ENCODE assay signal across 1 cellular context in the genomic region with DNA sequence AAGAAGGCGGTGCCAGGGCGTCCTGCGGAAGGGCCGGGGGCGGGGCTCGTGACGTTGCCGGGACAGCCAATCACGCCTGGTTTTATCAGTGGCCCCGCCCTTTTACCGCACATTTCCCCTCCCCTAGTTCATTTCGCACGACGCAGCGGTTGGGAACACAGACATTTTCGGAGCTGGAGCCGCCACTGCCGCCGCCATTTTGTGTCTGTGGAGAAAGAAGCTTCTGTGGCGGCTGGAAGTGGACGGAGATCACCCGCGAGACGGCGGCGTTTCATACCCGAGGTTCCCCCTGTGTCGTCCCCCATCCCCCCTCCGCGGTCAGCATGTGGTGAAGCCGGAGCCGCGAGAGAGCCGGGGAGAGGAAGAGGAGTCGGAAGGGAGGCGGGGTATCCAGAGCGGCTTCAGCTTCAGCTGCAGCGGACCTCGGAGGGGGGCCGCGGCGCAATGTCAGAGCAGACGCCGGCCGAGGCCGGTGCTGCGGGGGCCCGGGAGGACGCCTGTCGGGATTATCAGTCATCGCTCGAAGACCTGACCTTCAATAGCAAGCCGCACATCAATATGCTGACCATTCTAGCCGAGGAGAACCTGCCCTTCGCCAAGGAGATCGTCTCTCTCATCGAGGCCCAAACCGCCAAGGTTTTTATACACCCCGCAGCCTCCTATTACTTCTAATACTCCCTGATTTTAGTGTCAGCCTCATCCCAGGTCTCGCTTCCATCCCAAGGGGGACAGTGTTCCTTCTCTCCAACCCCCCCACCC.
TF ChIP-seq lines count a peak whose summit lies in the region.

A gene with protein sequence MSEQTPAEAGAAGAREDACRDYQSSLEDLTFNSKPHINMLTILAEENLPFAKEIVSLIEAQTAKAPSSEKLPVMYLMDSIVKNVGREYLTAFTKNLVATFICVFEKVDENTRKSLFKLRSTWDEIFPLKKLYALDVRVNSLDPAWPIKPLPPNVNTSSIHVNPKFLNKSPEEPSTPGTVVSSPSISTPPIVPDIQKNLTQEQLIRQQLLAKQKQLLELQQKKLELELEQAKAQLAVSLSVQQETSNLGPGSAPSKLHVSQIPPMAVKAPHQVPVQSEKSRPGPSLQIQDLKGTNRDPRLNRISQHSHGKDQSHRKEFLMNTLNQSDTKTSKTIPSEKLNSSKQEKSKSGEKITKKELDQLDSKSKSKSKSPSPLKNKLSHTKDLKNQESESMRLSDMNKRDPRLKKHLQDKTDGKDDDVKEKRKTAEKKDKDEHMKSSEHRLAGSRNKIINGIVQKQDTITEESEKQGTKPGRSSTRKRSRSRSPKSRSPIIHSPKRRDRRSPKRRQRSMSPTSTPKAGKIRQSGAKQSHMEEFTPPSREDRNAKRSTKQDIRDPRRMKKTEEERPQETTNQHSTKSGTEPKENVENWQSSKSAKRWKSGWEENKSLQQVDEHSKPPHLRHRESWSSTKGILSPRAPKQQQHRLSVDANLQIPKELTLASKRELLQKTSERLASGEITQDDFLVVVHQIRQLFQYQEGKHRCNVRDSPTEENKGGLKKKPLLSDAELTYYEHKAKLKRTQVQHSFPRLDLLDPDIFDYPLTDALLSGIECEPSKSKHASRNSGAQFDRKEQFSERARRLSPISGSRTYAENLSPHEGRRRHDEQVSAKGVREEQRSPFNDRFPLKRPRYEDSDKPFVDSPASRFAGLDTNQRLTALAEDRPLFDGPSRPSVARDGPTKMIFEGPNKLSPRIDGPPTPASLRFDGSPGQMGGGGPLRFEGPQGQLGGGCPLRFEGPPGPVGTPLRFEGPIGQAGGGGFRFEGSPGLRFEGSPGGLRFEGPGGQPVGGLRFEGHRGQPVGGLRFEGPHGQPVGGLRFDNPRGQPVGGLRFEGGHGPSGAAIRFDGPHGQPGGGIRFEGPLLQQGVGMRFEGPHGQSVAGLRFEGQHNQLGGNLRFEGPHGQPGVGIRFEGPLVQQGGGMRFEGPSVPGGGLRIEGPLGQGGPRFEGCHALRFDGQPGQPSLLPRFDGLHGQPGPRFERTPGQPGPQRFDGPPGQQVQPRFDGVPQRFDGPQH (N-terminal part only) (plus strand): TSS at position 136 of the 759 bp plus-strand sequence. CDS start 309 bp downstream, at position 445.

TF ChIP-seq in K562, 482 proteins besides CTCF, POLR2A, EP300 and RAD21 (continued from another document and continues in another):
- TF ChIP-seq, protein P1, sequence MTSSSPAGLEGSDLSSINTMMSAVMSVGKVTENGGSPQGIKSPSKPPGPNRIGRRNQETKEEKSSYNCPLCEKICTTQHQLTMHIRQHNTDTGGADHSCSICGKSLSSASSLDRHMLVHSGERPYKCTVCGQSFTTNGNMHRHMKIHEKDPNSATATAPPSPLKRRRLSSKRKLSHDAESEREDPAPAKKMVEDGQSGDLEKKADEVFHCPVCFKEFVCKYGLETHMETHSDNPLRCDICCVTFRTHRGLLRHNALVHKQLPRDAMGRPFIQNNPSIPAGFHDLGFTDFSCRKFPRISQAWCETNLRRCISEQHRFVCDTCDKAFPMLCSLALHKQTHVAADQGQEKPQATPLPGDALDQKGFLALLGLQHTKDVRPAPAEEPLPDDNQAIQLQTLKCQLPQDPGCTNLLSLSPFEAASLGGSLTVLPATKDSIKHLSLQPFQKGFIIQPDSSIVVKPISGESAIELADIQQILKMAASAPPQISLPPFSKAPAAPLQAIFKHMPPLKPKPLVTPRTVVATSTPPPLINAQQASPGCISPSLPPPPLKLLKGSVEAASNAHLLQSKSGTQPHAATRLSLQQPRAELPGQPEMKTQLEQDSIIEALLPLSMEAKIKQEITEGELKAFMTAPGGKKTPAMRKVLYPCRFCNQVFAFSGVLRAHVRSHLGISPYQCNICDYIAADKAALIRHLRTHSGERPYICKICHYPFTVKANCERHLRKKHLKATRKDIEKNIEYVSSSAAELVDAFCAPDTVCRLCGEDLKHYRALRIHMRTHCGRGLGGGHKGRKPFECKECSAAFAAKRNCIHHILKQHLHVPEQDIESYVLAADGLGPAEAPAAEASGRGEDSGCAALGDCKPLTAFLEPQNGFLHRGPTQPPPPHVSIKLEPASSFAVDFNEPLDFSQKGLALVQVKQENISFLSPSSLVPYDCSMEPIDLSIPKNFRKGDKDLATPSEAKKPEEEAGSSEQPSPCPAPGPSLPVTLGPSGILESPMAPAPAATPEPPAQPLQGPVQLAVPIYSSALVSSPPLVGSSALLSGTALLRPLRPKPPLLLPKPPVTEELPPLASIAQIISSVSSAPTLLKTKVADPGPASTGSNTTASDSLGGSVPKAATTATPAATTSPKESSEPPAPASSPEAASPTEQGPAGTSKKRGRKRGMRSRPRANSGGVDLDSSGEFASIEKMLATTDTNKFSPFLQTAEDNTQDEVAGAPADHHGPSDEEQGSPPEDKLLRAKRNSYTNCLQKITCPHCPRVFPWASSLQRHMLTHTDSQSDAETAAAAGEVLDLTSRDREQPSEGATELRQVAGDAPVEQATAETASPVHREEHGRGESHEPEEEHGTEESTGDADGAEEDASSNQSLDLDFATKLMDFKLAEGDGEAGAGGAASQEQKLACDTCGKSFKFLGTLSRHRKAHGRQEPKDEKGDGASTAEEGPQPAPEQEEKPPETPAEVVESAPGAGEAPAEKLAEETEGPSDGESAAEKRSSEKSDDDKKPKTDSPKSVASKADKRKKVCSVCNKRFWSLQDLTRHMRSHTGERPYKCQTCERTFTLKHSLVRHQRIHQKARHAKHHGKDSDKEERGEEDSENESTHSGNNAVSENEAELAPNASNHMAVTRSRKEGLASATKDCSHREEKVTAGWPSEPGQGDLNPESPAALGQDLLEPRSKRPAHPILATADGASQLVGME (CRISPR knock-in tag; IDR thresholded peaks at IDR 0.05): no peak
- TF ChIP-seq HNRNPL (IDR thresholded peaks at IDR 0.05; ENCODE audit: low read depth, low read length) (no peak), ZNF707 (CRISPR knock-in tag; conservative IDR thresholded peaks at IDR 0.05) (no peak), NFYB (IDR thresholded peaks at IDR 0.05; ENCODE audit: extremely low read depth, insufficient read length) (peak; percentile 32), RBM15 (IDR thresholded peaks at IDR 0.05; ENCODE audit: insufficient read depth, low read length) (no peak), MTA3 (IDR thresholded peaks at IDR 0.05; ENCODE audit: borderline replicate concordance) (0 out of 2 replicates have a peak, but pooled peaks have one; percentile 15), ZNF75A (CRISPR knock-in tag; IDR thresholded peaks at IDR 0.05) (no peak), TAF9B (IDR thresholded peaks at IDR 0.05; ENCODE audit: partially characterized antibody) (peak; percentile 98), HSF4 (CRISPR knock-in tag; IDR thresholded peaks at IDR 0.05; ENCODE audit: borderline replicate concordance) (no peak), ETV1 (tag; conservative IDR thresholded peaks at IDR 0.05; ENCODE audit: low read depth) (no peak), ZNF778 (CRISPR knock-in tag; IDR thresholded peaks at IDR 0.05) (no peak), YBX1 (IDR thresholded peaks at IDR 0.05) (no peak), ZC3H8 (IDR thresholded peaks at IDR 0.05) (no peak), ZNF146 (CRISPR knock-in tag; IDR thresholded peaks at IDR 0.05; ENCODE audit: unreplicated experiment) (no peak), TCF7L2 (IDR thresholded peaks at IDR 0.05; ENCODE audit: low read depth, low read length) (no peak), ZNF644 (tag; IDR thresholded peaks at IDR 0.05; ENCODE audit: low read depth) (peak; percentile 38; the same call in 1 of the 2 replicates), XRCC3 (IDR thresholded peaks at IDR 0.05) (no peak), SNIP1 (IDR thresholded peaks at IDR 0.05; ENCODE audit: low read depth) (no peak)
- TF ChIP-seq, protein P2, sequence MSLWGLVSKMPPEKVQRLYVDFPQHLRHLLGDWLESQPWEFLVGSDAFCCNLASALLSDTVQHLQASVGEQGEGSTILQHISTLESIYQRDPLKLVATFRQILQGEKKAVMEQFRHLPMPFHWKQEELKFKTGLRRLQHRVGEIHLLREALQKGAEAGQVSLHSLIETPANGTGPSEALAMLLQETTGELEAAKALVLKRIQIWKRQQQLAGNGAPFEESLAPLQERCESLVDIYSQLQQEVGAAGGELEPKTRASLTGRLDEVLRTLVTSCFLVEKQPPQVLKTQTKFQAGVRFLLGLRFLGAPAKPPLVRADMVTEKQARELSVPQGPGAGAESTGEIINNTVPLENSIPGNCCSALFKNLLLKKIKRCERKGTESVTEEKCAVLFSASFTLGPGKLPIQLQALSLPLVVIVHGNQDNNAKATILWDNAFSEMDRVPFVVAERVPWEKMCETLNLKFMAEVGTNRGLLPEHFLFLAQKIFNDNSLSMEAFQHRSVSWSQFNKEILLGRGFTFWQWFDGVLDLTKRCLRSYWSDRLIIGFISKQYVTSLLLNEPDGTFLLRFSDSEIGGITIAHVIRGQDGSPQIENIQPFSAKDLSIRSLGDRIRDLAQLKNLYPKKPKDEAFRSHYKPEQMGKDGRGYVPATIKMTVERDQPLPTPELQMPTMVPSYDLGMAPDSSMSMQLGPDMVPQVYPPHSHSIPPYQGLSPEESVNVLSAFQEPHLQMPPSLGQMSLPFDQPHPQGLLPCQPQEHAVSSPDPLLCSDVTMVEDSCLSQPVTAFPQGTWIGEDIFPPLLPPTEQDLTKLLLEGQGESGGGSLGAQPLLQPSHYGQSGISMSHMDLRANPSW (CRISPR knock-in tag; IDR thresholded peaks at IDR 0.05): no peak; the same call in 1 of the 2 replicates
- TF ChIP-seq, protein P3, sequence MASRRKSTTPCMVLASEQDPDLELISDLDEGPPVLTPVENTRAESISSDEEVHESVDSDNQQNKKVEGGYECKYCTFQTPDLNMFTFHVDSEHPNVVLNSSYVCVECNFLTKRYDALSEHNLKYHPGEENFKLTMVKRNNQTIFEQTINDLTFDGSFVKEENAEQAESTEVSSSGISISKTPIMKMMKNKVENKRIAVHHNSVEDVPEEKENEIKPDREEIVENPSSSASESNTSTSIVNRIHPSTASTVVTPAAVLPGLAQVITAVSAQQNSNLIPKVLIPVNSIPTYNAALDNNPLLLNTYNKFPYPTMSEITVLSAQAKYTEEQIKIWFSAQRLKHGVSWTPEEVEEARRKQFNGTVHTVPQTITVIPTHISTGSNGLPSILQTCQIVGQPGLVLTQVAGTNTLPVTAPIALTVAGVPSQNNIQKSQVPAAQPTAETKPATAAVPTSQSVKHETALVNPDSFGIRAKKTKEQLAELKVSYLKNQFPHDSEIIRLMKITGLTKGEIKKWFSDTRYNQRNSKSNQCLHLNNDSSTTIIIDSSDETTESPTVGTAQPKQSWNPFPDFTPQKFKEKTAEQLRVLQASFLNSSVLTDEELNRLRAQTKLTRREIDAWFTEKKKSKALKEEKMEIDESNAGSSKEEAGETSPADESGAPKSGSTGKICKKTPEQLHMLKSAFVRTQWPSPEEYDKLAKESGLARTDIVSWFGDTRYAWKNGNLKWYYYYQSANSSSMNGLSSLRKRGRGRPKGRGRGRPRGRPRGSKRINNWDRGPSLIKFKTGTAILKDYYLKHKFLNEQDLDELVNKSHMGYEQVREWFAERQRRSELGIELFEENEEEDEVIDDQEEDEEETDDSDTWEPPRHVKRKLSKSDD (conservative IDR thresholded peaks at IDR 0.05; ENCODE audit: low read length): no peak
- TF ChIP-seq, protein P4, sequence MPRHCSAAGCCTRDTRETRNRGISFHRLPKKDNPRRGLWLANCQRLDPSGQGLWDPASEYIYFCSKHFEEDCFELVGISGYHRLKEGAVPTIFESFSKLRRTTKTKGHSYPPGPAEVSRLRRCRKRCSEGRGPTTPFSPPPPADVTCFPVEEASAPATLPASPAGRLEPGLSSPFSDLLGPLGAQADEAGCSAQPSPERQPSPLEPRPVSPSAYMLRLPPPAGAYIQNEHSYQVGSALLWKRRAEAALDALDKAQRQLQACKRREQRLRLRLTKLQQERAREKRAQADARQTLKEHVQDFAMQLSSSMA (CRISPR knock-in tag; IDR thresholded peaks at IDR 0.05): no peak
- TF ChIP-seq, protein P5, sequence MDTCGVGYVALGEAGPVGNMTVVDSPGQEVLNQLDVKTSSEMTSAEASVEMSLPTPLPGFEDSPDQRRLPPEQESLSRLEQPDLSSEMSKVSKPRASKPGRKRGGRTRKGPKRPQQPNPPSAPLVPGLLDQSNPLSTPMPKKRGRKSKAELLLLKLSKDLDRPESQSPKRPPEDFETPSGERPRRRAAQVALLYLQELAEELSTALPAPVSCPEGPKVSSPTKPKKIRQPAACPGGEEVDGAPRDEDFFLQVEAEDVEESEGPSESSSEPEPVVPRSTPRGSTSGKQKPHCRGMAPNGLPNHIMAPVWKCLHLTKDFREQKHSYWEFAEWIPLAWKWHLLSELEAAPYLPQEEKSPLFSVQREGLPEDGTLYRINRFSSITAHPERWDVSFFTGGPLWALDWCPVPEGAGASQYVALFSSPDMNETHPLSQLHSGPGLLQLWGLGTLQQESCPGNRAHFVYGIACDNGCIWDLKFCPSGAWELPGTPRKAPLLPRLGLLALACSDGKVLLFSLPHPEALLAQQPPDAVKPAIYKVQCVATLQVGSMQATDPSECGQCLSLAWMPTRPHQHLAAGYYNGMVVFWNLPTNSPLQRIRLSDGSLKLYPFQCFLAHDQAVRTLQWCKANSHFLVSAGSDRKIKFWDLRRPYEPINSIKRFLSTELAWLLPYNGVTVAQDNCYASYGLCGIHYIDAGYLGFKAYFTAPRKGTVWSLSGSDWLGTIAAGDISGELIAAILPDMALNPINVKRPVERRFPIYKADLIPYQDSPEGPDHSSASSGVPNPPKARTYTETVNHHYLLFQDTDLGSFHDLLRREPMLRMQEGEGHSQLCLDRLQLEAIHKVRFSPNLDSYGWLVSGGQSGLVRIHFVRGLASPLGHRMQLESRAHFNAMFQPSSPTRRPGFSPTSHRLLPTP (IDR thresholded peaks at IDR 0.05; ENCODE audit: borderline replicate concordance, extremely low read depth, insufficient read length): no peak
- TF ChIP-seq, protein P6, sequence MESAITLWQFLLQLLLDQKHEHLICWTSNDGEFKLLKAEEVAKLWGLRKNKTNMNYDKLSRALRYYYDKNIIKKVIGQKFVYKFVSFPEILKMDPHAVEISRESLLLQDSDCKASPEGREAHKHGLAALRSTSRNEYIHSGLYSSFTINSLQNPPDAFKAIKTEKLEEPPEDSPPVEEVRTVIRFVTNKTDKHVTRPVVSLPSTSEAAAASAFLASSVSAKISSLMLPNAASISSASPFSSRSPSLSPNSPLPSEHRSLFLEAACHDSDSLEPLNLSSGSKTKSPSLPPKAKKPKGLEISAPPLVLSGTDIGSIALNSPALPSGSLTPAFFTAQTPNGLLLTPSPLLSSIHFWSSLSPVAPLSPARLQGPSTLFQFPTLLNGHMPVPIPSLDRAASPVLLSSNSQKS (CRISPR knock-in tag; IDR thresholded peaks at IDR 0.05): no peak
- TF ChIP-seq, protein P7, sequence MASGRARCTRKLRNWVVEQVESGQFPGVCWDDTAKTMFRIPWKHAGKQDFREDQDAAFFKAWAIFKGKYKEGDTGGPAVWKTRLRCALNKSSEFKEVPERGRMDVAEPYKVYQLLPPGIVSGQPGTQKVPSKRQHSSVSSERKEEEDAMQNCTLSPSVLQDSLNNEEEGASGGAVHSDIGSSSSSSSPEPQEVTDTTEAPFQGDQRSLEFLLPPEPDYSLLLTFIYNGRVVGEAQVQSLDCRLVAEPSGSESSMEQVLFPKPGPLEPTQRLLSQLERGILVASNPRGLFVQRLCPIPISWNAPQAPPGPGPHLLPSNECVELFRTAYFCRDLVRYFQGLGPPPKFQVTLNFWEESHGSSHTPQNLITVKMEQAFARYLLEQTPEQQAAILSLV (tag; IDR thresholded peaks at IDR 0.05): 0 out of 2 replicates have a peak, but pooled peaks have one; percentile 57
- TF ChIP-seq, protein P8, sequence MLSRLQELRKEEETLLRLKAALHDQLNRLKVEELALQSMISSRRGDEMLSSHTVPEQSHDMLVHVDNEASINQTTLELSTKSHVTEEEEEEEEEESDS (CRISPR knock-in tag; IDR thresholded peaks at IDR 0.05): no peak
- TF ChIP-seq, protein P9, sequence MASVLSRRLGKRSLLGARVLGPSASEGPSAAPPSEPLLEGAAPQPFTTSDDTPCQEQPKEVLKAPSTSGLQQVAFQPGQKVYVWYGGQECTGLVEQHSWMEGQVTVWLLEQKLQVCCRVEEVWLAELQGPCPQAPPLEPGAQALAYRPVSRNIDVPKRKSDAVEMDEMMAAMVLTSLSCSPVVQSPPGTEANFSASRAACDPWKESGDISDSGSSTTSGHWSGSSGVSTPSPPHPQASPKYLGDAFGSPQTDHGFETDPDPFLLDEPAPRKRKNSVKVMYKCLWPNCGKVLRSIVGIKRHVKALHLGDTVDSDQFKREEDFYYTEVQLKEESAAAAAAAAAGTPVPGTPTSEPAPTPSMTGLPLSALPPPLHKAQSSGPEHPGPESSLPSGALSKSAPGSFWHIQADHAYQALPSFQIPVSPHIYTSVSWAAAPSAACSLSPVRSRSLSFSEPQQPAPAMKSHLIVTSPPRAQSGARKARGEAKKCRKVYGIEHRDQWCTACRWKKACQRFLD (CRISPR knock-in tag; IDR thresholded peaks at IDR 0.05): no peak
